Comparison of ENCODE assay signal across 17 cellular contexts in the genomic region with DNA sequence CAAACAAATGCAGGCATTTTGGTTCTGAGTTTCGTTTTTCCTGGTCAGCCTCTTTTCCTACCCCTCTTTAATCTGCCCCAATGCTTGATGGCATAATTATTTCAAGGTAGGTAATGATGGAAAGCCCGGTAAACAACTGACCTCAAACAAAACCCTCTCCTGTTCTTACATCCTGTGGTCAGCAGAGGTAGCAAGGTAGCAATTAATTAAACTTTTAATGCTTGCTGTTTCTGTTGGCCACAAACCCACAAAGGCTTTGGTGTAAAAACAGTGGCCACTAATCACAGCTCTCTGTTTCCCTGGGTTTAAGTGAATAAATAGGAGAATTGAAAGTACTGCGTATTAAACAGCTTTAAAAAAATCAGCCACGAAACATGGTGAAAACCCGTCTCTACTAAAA.
DNase-seq lines count a peak whose midpoint lies in the region; ATAC-seq, FAIRE-seq and TF ChIP-seq lines count a peak whose summit lies in the region.
"Had no signal": no experiment of that assay in that cellular context is flagged by ENCODE, and none has a peak within 500 bp of the region (broad histone marks: within the 10 kb centered on the region; RNA-seq: fewer than 3 reads in every experiment).

No MANE protein-coding gene starts in this region.

- TF ChIP-seq CTCF in GM12872 (IDR thresholded peaks at IDR 0.05; ENCODE audit: insufficient read depth, low read depth, low read length): 0 out of 3 replicates have a peak, but pooled peaks have one; percentile 9
- TF ChIP-seq CTCF in HCT116 (IDR thresholded peaks at IDR 0.05 in 2 of 3, conservative IDR thresholded peaks at IDR 0.05 in 1 of 3; ENCODE audit: borderline replicate concordance in 1 of 3, insufficient read depth in 1 of 3, low read depth in 2 of 3, low read length in 2 of 3): no peak
- TF ChIP-seq CTCF in HepG2 (CRISPR knock-in tag; IDR thresholded peaks at IDR 0.05): 0 out of 2 replicates have a peak, but pooled peaks have one; percentile 13

- POLR2A ChIA-PET in HCT116 (lab: Charles Lee): no interaction called here
- POLR2A ChIA-PET in HepG2 (lab: Yijun Ruan, JAX): no interaction called here

- WGBS in HepG2 (ENCODE audit: low lambda C conversion rate): 69% methylated on average over 5 of the region's 5 CpGs

- in situ Hi-C loops in HepG2 (cut with HindIII; ENCODE audit: extremely low pct_ligation_motif_present, low pct_unique_long_range_greater_than_20kb): no loop called here

- no peaks in the 10 kb centered on the region for H3K9me3 ChIP-seq in HCT116 (ENCODE audit: control insufficient read depth in 1 of 2, insufficient read depth in 1 of 2, low read depth in 1 of 2, low read length in 2 of 2)
- H3K9me3 ChIP-seq in HepG2 (ENCODE audit: low read length): no peaks in the 10 kb centered on the region

- H3K27me3 ChIP-seq in HCT116 (ENCODE audit: insufficient read depth, low read length) (no peaks in the 10 kb centered on the region), HepG2 (ENCODE audit: control insufficient read depth in 1 of 2, insufficient read depth in 2 of 2, low read length in 2 of 2) (no peaks in the 10 kb centered on the region; a peak in 1 of 5 replicates)

- TF ChIP-seq POLR2A in HCT116 (IDR thresholded peaks at IDR 0.05; ENCODE audit: borderline replicate concordance, extremely low read depth, insufficient read depth, insufficient read length) (no peak), HepG2 (IDR thresholded peaks at IDR 0.05; ENCODE audit: insufficient read depth in 1 of 2, low read depth in 2 of 2, low read length in 2 of 2) (no peak)

- H3K79me2 ChIP-seq in HCT116 (ENCODE audit: insufficient read depth, low read length): no peaks in the 10 kb centered on the region
- no peaks in the 10 kb centered on the region for H3K79me2 ChIP-seq in HepG2 (ENCODE audit: insufficient read depth, low read length)

- CTCF ChIA-PET in HCT116 (lab: Charles Lee): no interaction called here
- CTCF ChIA-PET in HepG2 (lab: Yijun Ruan, JAX; ENCODE audit: low intra/inter-chr PET ratio, low total read pairs): interaction anchor here (0.6 kb wide), 1 partner anchor 20 kb away, joined by 3 read pairs; no protein-coding TSS in a partner anchor

- ATAC-seq in HCT116: no peak
- ATAC-seq in HepG2: no peak
- ATAC-seq: GM23338, Right ventricle myocardium inferior, T-cell had no signal

- no TSS peak for BruUV-seq in HCT116 (replicated peaks; lab: Mats Ljungman, UMichigan)
- no TSS peak for BruUV-seq in HepG2 (replicated peaks; lab: Mats Ljungman, UMichigan)

- H3K9ac ChIP-seq in HCT116 (ENCODE audit: low read length): no peak overlapping the region
- no peak overlapping the region for H3K9ac ChIP-seq in HepG2 (ENCODE audit: insufficient read depth, low read depth, low read length)

- TF ChIP-seq RAD21 in HCT116 (IDR thresholded peaks at IDR 0.05; ENCODE audit: low read depth) (peak; percentile 28; the same call in 1 of the 2 replicates), HepG2 (CRISPR knock-in tag; IDR thresholded peaks at IDR 0.05) (no peak)

- DNase-seq in HCT116 (ENCODE audit: low read depth, low spot score) (no peak), amniotic epithelial cell (ENCODE audit: low read depth) (peak; percentile 13), HepG2 (ENCODE audit: low spot score) (no peak), amygdala (lab: John Stamatoyannopoulos, UW) (no peak), hepatic stellate cell (ENCODE audit: low spot score) (no peak), NCI-H2171 treated with DMSO at 0.1 percent for 48 hours (lab: John Stamatoyannopoulos, UW) (no peak)
- DNase-seq: CD4-positive, alpha-beta T cell; DMS79 treated with DMSO at 0.1 percent for 48 hours; NCI-H1930; NCI-H446; NCI-H774; T-cell had no signal

- TF ChIP-seq EP300 in HepG2 (IDR thresholded peaks at IDR 0.05; ENCODE audit: low read depth in 2 of 2, low read length in 2 of 2) (no peak), HepG2 (CRISPR knock-in tag; IDR thresholded peaks at IDR 0.05; ENCODE audit: borderline replicate concordance) (no peak)

- no peak for FAIRE-seq in HepG2 (lab: Jason Lieb, UNC)
- FAIRE-seq: GM12891 had no signal

- H3K27ac ChIP-seq in HCT116 (ENCODE audit: low read depth, low read length) (no peak overlapping the region), HepG2 (ENCODE audit: extremely low read length, insufficient read depth, low read length) (no peak overlapping the region)
- H3K27ac ChIP-seq: SK-N-MC had no signal

- H3K4me3 ChIP-seq in HCT116 (replicated peaks in 1 of 2; ENCODE audit: low read depth in 1 of 2, low read length in 2 of 2): no peak overlapping the region
- no peak overlapping the region for H3K4me3 ChIP-seq in HepG2 (replicated peaks in 1 of 3; ENCODE audit: insufficient read depth in 1 of 3, low read depth in 2 of 3, low read length in 3 of 3)
- H3K4me3 ChIP-seq: GM23338, SK-N-MC had no signal

- RAD21 ChIA-PET in HCT116 (lab: Charles Lee; ENCODE audit: low non-redundant PET in 1 of 2, low total read pairs in 2 of 2, uncharacterized antibody in 2 of 2, unreplicated experiment in 2 of 2): no interaction called here

- no peaks in the 10 kb centered on the region for H3K9me2 ChIP-seq in HCT116 (ENCODE audit: insufficient read depth)

- H2AFZ ChIP-seq in HCT116 (ENCODE audit: low read depth, low read length, poor library complexity, severe bottlenecking): no peak overlapping the region
- no peak overlapping the region for H2AFZ ChIP-seq in HepG2 (ENCODE audit: low read length)
- H2AFZ ChIP-seq: GM23338 had no signal

- H3K4me1 ChIP-seq in HCT116 (ENCODE audit: control insufficient read depth in 1 of 2, insufficient read depth in 2 of 2, low read length in 2 of 2): no peaks in the 10 kb centered on the region
- peaks cover 9% of the 10 kb centered on the region; the same call in 1 of the 2 replicates for H3K4me1 ChIP-seq in HepG2 (ENCODE audit: insufficient read depth, low read length)

- H3K36me3 ChIP-seq in HCT116 (ENCODE audit: control insufficient read depth in 1 of 2, insufficient read depth in 2 of 2, low read length in 2 of 2): no peaks in the 10 kb centered on the region
- no peaks in the 10 kb centered on the region for H3K36me3 ChIP-seq in HepG2 (replicated peaks in 1 of 2; ENCODE audit: control insufficient read depth in 1 of 2, insufficient read depth in 2 of 2, low read length in 2 of 2)

- H3K4me2 ChIP-seq in HCT116 (ENCODE audit: low read length) (no peak overlapping the region), HepG2 (ENCODE audit: low read depth, low read length) (no peak overlapping the region)
- H3K4me2 ChIP-seq: GM23338 had no signal

- H4K20me1 ChIP-seq in HCT116 (ENCODE audit: insufficient read depth) (no peaks in the 10 kb centered on the region), HepG2 (ENCODE audit: insufficient read depth, low read length) (no peaks in the 10 kb centered on the region)

- intact Hi-C loops in HCT116 (cut with micrococcal nuclease) (no loop called here), HepG2 (cut with micrococcal nuclease; ENCODE audit: unreplicated experiment) (loop anchor here (2.0 kb wide), 1 partner anchor 257 kb away; no protein-coding TSS in a partner anchor)

TF ChIP-seq in HCT116, 20 proteins besides CTCF, POLR2A, EP300 and RAD21 (continues in another document):
- TF ChIP-seq EZH2 (IDR thresholded peaks at IDR 0.05): no peak
- TF ChIP-seq TCF7L2 (IDR thresholded peaks at IDR 0.05; ENCODE audit: borderline replicate concordance, extremely low read depth, insufficient read depth, insufficient read length): no peak
- TF ChIP-seq, protein P1, sequence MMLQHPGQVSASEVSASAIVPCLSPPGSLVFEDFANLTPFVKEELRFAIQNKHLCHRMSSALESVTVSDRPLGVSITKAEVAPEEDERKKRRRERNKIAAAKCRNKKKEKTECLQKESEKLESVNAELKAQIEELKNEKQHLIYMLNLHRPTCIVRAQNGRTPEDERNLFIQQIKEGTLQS (IDR thresholded peaks at IDR 0.05): no peak
- TF ChIP-seq EGR1 (IDR thresholded peaks at IDR 0.05; ENCODE audit: low read depth): no peak
- no peak for TF ChIP-seq CBX3 (IDR thresholded peaks at IDR 0.05; ENCODE audit: low read depth)
- TF ChIP-seq, protein P2, sequence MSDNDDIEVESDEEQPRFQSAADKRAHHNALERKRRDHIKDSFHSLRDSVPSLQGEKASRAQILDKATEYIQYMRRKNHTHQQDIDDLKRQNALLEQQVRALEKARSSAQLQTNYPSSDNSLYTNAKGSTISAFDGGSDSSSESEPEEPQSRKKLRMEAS (IDR thresholded peaks at IDR 0.05): no peak
- no peak for TF ChIP-seq SIN3A (IDR thresholded peaks at IDR 0.05; ENCODE audit: low read depth)
- no peak for TF ChIP-seq FOSL1 (IDR thresholded peaks at IDR 0.05; ENCODE audit: low read depth)

TF ChIP-seq in HepG2, 621 proteins besides CTCF, POLR2A, EP300 and RAD21:
- peak; percentile 23; the same call in 1 of the 2 replicates for TF ChIP-seq SMC3 (IDR thresholded peaks at IDR 0.05; ENCODE audit: low read length)
- no peak for TF ChIP-seq FOXA1 (IDR thresholded peaks at IDR 0.05)
- TF ChIP-seq FOXA1 (CRISPR knock-in tag; IDR thresholded peaks at IDR 0.05): no peak
- TF ChIP-seq STAG1 (CRISPR knock-in tag; IDR thresholded peaks at IDR 0.05): peak; percentile 52
- no peak for TF ChIP-seq ZNF761 (CRISPR knock-in tag; conservative IDR thresholded peaks at IDR 0.05)
- no peak for TF ChIP-seq MED1 (CRISPR knock-in tag; IDR thresholded peaks at IDR 0.05)

Comparison
In these comparisons a context has a peak if more than half of its experiments do, and no peak if none do; other contexts are left out.
1. CTCF ChIP-seq: peak in GM12872 (single experiment) and HepG2 (single experiment); none in HCT116 (0 of 3).